ENCODE assay signal across 1 cellular context in genomic region chr13:46817081-46817480, GRCh38.
TF ChIP-seq lines count a peak whose summit lies in the region.

No MANE protein-coding gene starts in this region.

TF ChIP-seq in SK-N-SH treated with all-trans-retinoic acid at 6 μM for 48 hours, 23 proteins besides CTCF, POLR2A, EP300 and RAD21 (continued from another document):
- no peak for TF ChIP-seq POU6F1 (CRISPR knock-in tag; IDR thresholded peaks at IDR 0.05; ENCODE audit: borderline replicate concordance, low read depth)
